Comparison of ENCODE assay signal across 1 cellular context in genomic region chr14:22982013-22982476, GRCh38.
TF ChIP-seq lines count a peak whose summit lies in the region.

No MANE protein-coding gene starts in this region.

TF ChIP-seq in GM23338, 12 proteins besides CTCF, POLR2A, EP300 and RAD21 (continued from another document):
- TF ChIP-seq ZNF462 (CRISPR knock-in tag; IDR thresholded peaks at IDR 0.05) (no peak), EZH2 (IDR thresholded peaks at IDR 0.05; ENCODE audit: low read depth, unreplicated experiment) (no peak), JUNB (IDR thresholded peaks at IDR 0.05; ENCODE audit: unreplicated experiment) (no peak), NANOG (IDR thresholded peaks at IDR 0.05; ENCODE audit: borderline replicate concordance) (no peak), CREB1 (CRISPR knock-in tag; IDR thresholded peaks at IDR 0.05; ENCODE audit: low read depth) (no peak), ETS1 (IDR thresholded peaks at IDR 0.05) (no peak), EZH2phosphoT487 (IDR thresholded peaks at IDR 0.05; ENCODE audit: unreplicated experiment) (no peak), ZNF114 (CRISPR knock-in tag; IDR thresholded peaks at IDR 0.05) (no peak)
- TF ChIP-seq, protein P1, sequence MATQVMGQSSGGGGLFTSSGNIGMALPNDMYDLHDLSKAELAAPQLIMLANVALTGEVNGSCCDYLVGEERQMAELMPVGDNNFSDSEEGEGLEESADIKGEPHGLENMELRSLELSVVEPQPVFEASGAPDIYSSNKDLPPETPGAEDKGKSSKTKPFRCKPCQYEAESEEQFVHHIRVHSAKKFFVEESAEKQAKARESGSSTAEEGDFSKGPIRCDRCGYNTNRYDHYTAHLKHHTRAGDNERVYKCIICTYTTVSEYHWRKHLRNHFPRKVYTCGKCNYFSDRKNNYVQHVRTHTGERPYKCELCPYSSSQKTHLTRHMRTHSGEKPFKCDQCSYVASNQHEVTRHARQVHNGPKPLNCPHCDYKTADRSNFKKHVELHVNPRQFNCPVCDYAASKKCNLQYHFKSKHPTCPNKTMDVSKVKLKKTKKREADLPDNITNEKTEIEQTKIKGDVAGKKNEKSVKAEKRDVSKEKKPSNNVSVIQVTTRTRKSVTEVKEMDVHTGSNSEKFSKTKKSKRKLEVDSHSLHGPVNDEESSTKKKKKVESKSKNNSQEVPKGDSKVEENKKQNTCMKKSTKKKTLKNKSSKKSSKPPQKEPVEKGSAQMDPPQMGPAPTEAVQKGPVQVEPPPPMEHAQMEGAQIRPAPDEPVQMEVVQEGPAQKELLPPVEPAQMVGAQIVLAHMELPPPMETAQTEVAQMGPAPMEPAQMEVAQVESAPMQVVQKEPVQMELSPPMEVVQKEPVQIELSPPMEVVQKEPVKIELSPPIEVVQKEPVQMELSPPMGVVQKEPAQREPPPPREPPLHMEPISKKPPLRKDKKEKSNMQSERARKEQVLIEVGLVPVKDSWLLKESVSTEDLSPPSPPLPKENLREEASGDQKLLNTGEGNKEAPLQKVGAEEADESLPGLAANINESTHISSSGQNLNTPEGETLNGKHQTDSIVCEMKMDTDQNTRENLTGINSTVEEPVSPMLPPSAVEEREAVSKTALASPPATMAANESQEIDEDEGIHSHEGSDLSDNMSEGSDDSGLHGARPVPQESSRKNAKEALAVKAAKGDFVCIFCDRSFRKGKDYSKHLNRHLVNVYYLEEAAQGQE (IDR thresholded peaks at IDR 0.05; ENCODE audit: unreplicated experiment) = no peak
